ENCODE assay signal across 24 cellular contexts in genomic region chr3:67569324-67569723, GRCh38.
DNase-seq lines count a peak whose midpoint lies in the region; ATAC-seq, FAIRE-seq and TF ChIP-seq lines count a peak whose summit lies in the region.
"Had no signal": no experiment of that assay in that cellular context is flagged by ENCODE, and none has a peak within 500 bp of the region (broad histone marks: within the 10 kb centered on the region; RNA-seq: fewer than 3 reads in every experiment).

No MANE protein-coding gene starts in this region.

- peak; percentile 10 to 19 for TF ChIP-seq RAD21 in liver (IDR thresholded peaks at IDR 0.05)

- FAIRE-seq in small intestine (lab: Jason Lieb, UNC) (no peak), GM12891 (lab: Jason Lieb, UNC) (no peak)
- FAIRE-seq: A549, D721Med, GM12892, GM19239 had no signal

- TF ChIP-seq POLR2A in GM12891 (IDR thresholded peaks at IDR 0.05; ENCODE audit: low read depth, low read length), result no peak

- peak; percentile 51 for ATAC-seq in left colon
- ATAC-seq: A549, GM23338 had no signal

- H3K27me3 ChIP-seq in liver (ENCODE audit: control insufficient read depth in 4 of 4, insufficient read depth in 4 of 4, low read length in 3 of 4) (no peaks in the 10 kb centered on the region), small intestine (ENCODE audit: control insufficient read depth in 2 of 2, insufficient read depth in 2 of 2, low read length in 2 of 2) (no peaks in the 10 kb centered on the region)
- H3K27me3 ChIP-seq: BE2C; BLaER1 treated with 17β-estradiol and CSF1 and Interleukin-3, amounts not matched to agents 10 nM and 100 nM had no signal

- peaks cover 0 to 1% (median 0%) of the 10 kb centered on the region in 4 donors for H3K36me3 ChIP-seq in liver (ENCODE audit: control insufficient read depth in 4 of 4, insufficient read depth in 3 of 4, low read depth in 1 of 4, low read length in 3 of 4)
- peaks cover 0 to 2% of the 10 kb centered on the region in 2 donors for H3K36me3 ChIP-seq in small intestine (ENCODE audit: control insufficient read depth in 2 of 2, insufficient read depth in 2 of 2, low read length in 2 of 2)
- H3K36me3 ChIP-seq: BE2C had no signal

- H3K9me3 ChIP-seq in liver (ENCODE audit: control insufficient read depth in 4 of 4, low read length in 3 of 4) (no peaks in the 10 kb centered on the region), small intestine (ENCODE audit: control insufficient read depth, low read depth) (no peaks in the 10 kb centered on the region)
- H3K9me3 ChIP-seq: BE2C had no signal

- intact Hi-C loops in left colon (cut with DNase I, micrococcal nuclease), result no loop called here

- no peak overlapping the region for H3K27ac ChIP-seq in liver (ENCODE audit: low read depth in 1 of 2, low read length in 2 of 2)
- no peak overlapping the region for H3K27ac ChIP-seq in small intestine (ENCODE audit: low read depth in 1 of 2, low read length in 1 of 2)
- H3K27ac ChIP-seq: A549; BLaER1 treated with 17β-estradiol and CSF1 and Interleukin-3, amounts not matched to agents 10 nM and 100 nM had no signal

- H3K4me1 ChIP-seq in liver (ENCODE audit: control insufficient read depth in 4 of 4, insufficient read depth in 4 of 4, low read length in 3 of 4) (peaks cover 0 to 7% (median 0%) of the 10 kb centered on the region in 4 donors), small intestine (ENCODE audit: control insufficient read depth in 2 of 2, insufficient read depth in 1 of 2, low read depth in 1 of 2, low read length in 1 of 2) (peaks cover 0 to 3% of the 10 kb centered on the region in 2 donors)
- H3K4me1 ChIP-seq: A549; BE2C; BLaER1 treated with 17β-estradiol and CSF1 and Interleukin-3, amounts not matched to agents 10 nM and 100 nM had no signal

- TF ChIP-seq CTCF in liver (IDR thresholded peaks at IDR 0.05; ENCODE audit: low read depth, low read length, missing input control) (no peak), GM10266 (IDR thresholded peaks at IDR 0.05; ENCODE audit: control insufficient read depth, insufficient read depth, low read depth, missing control alignments) (no peak)

- no peak overlapping the region for H3K9ac ChIP-seq in liver (ENCODE audit: low read depth in 1 of 2, low read length in 2 of 2)
- H3K9ac ChIP-seq: BLaER1 treated with 17β-estradiol and CSF1 and Interleukin-3, amounts not matched to agents 10 nM and 100 nM had no signal

- no peak for DNase-seq in left colon
- peak; percentile 21 for DNase-seq in small intestine
- DNase-seq in GM12891 (ENCODE audit: insufficient read length, low spot score), result no peak
- DNase-seq in GM10266 (ENCODE audit: extremely low spot score), result no peak
- no peak for DNase-seq in activated CD4-positive, alpha-beta T cell treated with anti-CD3 and anti-CD28 coated beads, Interleukin-2, amount 50 U/mL, for 4 hours
- DNase-seq: 8988T; ACHN; AML-193; BE2C; CD4-positive, alpha-beta T cell; CD8-positive, alpha-beta memory T cell; DMS 273 treated with DMSO at 0.1 percent for 48 hours; DMS79; EL; GDM1; H9; HFFc6 had no signal

- no peak overlapping the region for H3K4me3 ChIP-seq in liver (ENCODE audit: low read depth in 1 of 3, low read length in 3 of 3)
- H3K4me3 ChIP-seq in small intestine (ENCODE audit: low read depth in 1 of 2, low read length in 2 of 2), result no peak overlapping the region
- H3K4me3 ChIP-seq: A549; BLaER1 treated with 17β-estradiol and CSF1 and Interleukin-3, amounts not matched to agents 10 nM and 100 nM; GM23338 had no signal

- WGBS in liver, result 64% methylated on average over 3 of the region's 3 CpGs
- WGBS in small intestine, 3 donors, result 49 to 79% (median 57%) methylated on average over 3 of the region's 3 CpGs

TF ChIP-seq in liver, 16 proteins besides CTCF, POLR2A, EP300 and RAD21 (continues in another document):
- TF ChIP-seq HNF4G (IDR thresholded peaks at IDR 0.05), result peak; percentile 78
- TF ChIP-seq, protein P1, sequence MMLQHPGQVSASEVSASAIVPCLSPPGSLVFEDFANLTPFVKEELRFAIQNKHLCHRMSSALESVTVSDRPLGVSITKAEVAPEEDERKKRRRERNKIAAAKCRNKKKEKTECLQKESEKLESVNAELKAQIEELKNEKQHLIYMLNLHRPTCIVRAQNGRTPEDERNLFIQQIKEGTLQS (IDR thresholded peaks at IDR 0.05), result no peak
- peak; percentile 22 for TF ChIP-seq MAX (IDR thresholded peaks at IDR 0.05)
- TF ChIP-seq JUND (IDR thresholded peaks at IDR 0.05), result peak in 1 of 2 donors; percentile 17
- TF ChIP-seq EGR1 (IDR thresholded peaks at IDR 0.05; ENCODE audit: low read depth in 2 of 2), result peak in 1 of 2 donors; percentile 40
- TF ChIP-seq YY1 (IDR thresholded peaks at IDR 0.05), result peak; percentile 40
- no peak for TF ChIP-seq GABPA (IDR thresholded peaks at IDR 0.05 in 1 of 2, conservative IDR thresholded peaks at IDR 0.05 in 1 of 2)
- no peak for TF ChIP-seq NR2F2 (IDR thresholded peaks at IDR 0.05)
- peak; percentile 65 for TF ChIP-seq SP1 (IDR thresholded peaks at IDR 0.05)
- peak; percentile 94 to 96 for TF ChIP-seq HNF4A (conservative IDR thresholded peaks at IDR 0.05)
- no peak for TF ChIP-seq REST (IDR thresholded peaks at IDR 0.05)

TF ChIP-seq in GM12891, 5 proteins besides CTCF, POLR2A, EP300 and RAD21:
- no peak for TF ChIP-seq POU2F2 (IDR thresholded peaks at IDR 0.05; ENCODE audit: low read depth, low read length)
- no peak for TF ChIP-seq PAX5 (IDR thresholded peaks at IDR 0.05; ENCODE audit: insufficient read depth, low read length, severe bottlenecking)
- no peak for TF ChIP-seq SPI1 (IDR thresholded peaks at IDR 0.05; ENCODE audit: low read depth, low read length)
- TF ChIP-seq TAF1 (IDR thresholded peaks at IDR 0.05; ENCODE audit: low read depth, low read length), result no peak
- no peak for TF ChIP-seq POLR2AphosphoS5 (IDR thresholded peaks at IDR 0.05; ENCODE audit: low read depth, low read length)
